Comparison of ENCODE assay signal across 20 cellular contexts in genomic region chr1:82628887-82629286, GRCh38.
A peak's percentile ranks its signal among the peaks of the same experiment; 100 is the strongest.
DNase-seq lines count a peak whose midpoint lies in the region; ATAC-seq, FAIRE-seq and TF ChIP-seq lines count a peak whose summit lies in the region.
"Had no signal": no experiment of that assay in that cellular context is flagged by ENCODE, and none has a peak within 500 bp of the region (broad histone marks: within the 10 kb centered on the region; RNA-seq: fewer than 3 reads in every experiment).

No MANE protein-coding gene starts in this region.

- FAIRE-seq in GM12878 (lab: Jason Lieb, UNC), result no peak
- FAIRE-seq: A549, G401.6, GM19239 had no signal

- H3K27ac ChIP-seq in OCI-LY3 (ENCODE audit: low read length), result peak overlapping the region; percentile 62
- H3K27ac ChIP-seq in GM12878 (ENCODE audit: control insufficient read depth, insufficient read depth), result no peak overlapping the region
- H3K27ac ChIP-seq: A549 had no signal

- CTCF ChIA-PET in GM12878 (lab: Yijun Ruan, JAX), result interaction anchor here (0.6 kb wide), 1 partner anchor 25 kb away, joined by 3 read pairs; no protein-coding TSS in a partner anchor

- H3K9me3 ChIP-seq in OCI-LY3 (ENCODE audit: insufficient read depth, low read length), result peaks cover 12% of the 10 kb centered on the region; the same call in 1 of the 2 replicates
- no peaks in the 10 kb centered on the region for H3K9me3 ChIP-seq in GM12878 (replicated peaks; ENCODE audit: control insufficient read depth, insufficient read depth, low read length)
- H3K9me3 ChIP-seq: A549, Caco-2 had no signal

- no peak overlapping the region for H2AFZ ChIP-seq in OCI-LY3 (ENCODE audit: low read depth, low read length)
- H2AFZ ChIP-seq in GM12878 (ENCODE audit: control insufficient read depth, low read depth, low read length), result no peak overlapping the region
- H2AFZ ChIP-seq: GM23338 had no signal

- peaks cover 22% of the 10 kb centered on the region for H3K4me1 ChIP-seq in OCI-LY3 (ENCODE audit: low read length)
- H3K4me1 ChIP-seq in GM12878 (ENCODE audit: control insufficient read depth, insufficient read depth, low read length), result no peaks in the 10 kb centered on the region
- H3K4me1 ChIP-seq: A549, Caco-2 had no signal

- in situ Hi-C loops in GM12878 (cut with MboI), result no loop called here

- TF ChIP-seq RAD21 in GM12878 (IDR thresholded peaks at IDR 0.05; ENCODE audit: insufficient read depth, low read depth, low read length), result no peak

- H3K79me2 ChIP-seq in OCI-LY3 (ENCODE audit: low read length), result no peaks in the 10 kb centered on the region
- H3K79me2 ChIP-seq in GM12878 (ENCODE audit: control insufficient read depth, insufficient read depth, low read length), result no peaks in the 10 kb centered on the region

- WGBS in GM12878 (ENCODE audit: insufficient coverage, insufficient replicate concordance, low lambda C conversion rate, missing lambda C conversion rate), result 7% methylated on average over 2 of the region's 2 CpGs

- H3K36me3 ChIP-seq in OCI-LY3 (replicated peaks; ENCODE audit: low read depth, low read length) (peaks cover 8% of the 10 kb centered on the region), GM12878 (ENCODE audit: control insufficient read depth in 2 of 2, insufficient read depth in 2 of 2, low read length in 1 of 2) (no peaks in the 10 kb centered on the region)

- no peak for TF ChIP-seq CTCF in OCI-LY3 (IDR thresholded peaks at IDR 0.05; ENCODE audit: low read depth, low read length)
- no peak for TF ChIP-seq CTCF in GM12878 (IDR thresholded peaks at IDR 0.05 in 2 of 3, conservative IDR thresholded peaks at IDR 0.05 in 1 of 3; ENCODE audit: control insufficient read depth in 2 of 3, extremely low read depth in 1 of 3, insufficient read depth in 1 of 3, low read depth in 3 of 3, low read length in 3 of 3)

- POLR2A ChIA-PET in GM12878 (lab: Charles Lee), result no interaction called here

- DNase-seq in GM12878 (ENCODE audit: low read depth, low spot score), result no peak
- DNase-seq in NCI-H1105 treated with DMSO at 0.1 percent for 48 hours (lab: John Stamatoyannopoulos, UW), result no peak
- DNase-seq in activated CD4-positive, CD25-positive, alpha-beta regulatory T cell (lab: John Stamatoyannopoulos, UW), result no peak
- no peak for DNase-seq in effector CD4-positive, alpha-beta T cell
- DNase-seq: 8988T; ACHN; C1 segment of cervical spinal cord; Caco-2; CD4-positive, alpha-beta memory T cell; DMS153; DND-41; H9 had no signal

- no peak for TF ChIP-seq POLR2A in GM12878 (IDR thresholded peaks at IDR 0.05; ENCODE audit: low read depth, low read length)

- H3K4me2 ChIP-seq in OCI-LY3 (ENCODE audit: low read length) (peak overlapping the region; percentile 19), GM12878 (ENCODE audit: control insufficient read depth, insufficient read depth) (no peak overlapping the region)
- H3K4me2 ChIP-seq: A549, GM23338 had no signal

- no peak overlapping the region for H3K4me3 ChIP-seq in OCI-LY3 (ENCODE audit: low read length)
- H3K4me3 ChIP-seq in GM12878, result no peak overlapping the region
- H3K4me3 ChIP-seq: A549, GM23338 had no signal

- intact Hi-C loops in GM12878 (cut with micrococcal nuclease; ENCODE audit: unreplicated experiment), result no loop called here

- SMC1A ChIA-PET in GM12878 (lab: Charles Lee; ENCODE audit: uncharacterized antibody, unreplicated experiment), result interaction anchor here (1.3 kb wide), 1 partner anchor 477 kb away, joined by 3 read pairs; no protein-coding TSS in a partner anchor

- no peaks in the 10 kb centered on the region for H4K20me1 ChIP-seq in OCI-LY3 (ENCODE audit: insufficient read depth, low read length)
- no peaks in the 10 kb centered on the region for H4K20me1 ChIP-seq in GM12878 (ENCODE audit: control insufficient read depth, insufficient read depth)

- TF ChIP-seq EP300 in GM12878 (IDR thresholded peaks at IDR 0.05; ENCODE audit: borderline replicate concordance in 1 of 2, control insufficient read depth in 1 of 2, low read depth in 2 of 2, low read length in 2 of 2), result peak; percentile 18 to 44; a peak in 2 of 4 replicates

- RAD21 ChIA-PET in GM12878 (lab: Charles Lee; ENCODE audit: unreplicated experiment), result no interaction called here

- no TSS peak for BruUV-seq in GM12878 (replicated peaks; lab: Mats Ljungman, UMichigan)

- ATAC-seq in HG02973 (IDR thresholded peaks at IDR 0.05; ENCODE audit: unreplicated experiment), result peak; percentile 63
- peak; percentile 96 for ATAC-seq in GM12878
- no peak for ATAC-seq in HG02870 (IDR thresholded peaks at IDR 0.05; ENCODE audit: unreplicated experiment)
- ATAC-seq: A549, GM23338, HCT116 had no signal

- H3K9ac ChIP-seq in OCI-LY3 (ENCODE audit: low read length) (no peak overlapping the region), GM12878 (ENCODE audit: control insufficient read depth, insufficient read depth, low read length) (no peak overlapping the region)

- H3K27me3 ChIP-seq in OCI-LY3 (ENCODE audit: low read depth, low read length), result no peaks in the 10 kb centered on the region
- no peaks in the 10 kb centered on the region for H3K27me3 ChIP-seq in GM12878 (replicated peaks in 1 of 2; ENCODE audit: control insufficient read depth in 2 of 2, insufficient read depth in 2 of 2, low read length in 1 of 2)

TF ChIP-seq in GM12878, 131 proteins besides CTCF, POLR2A, EP300 and RAD21 (continues in another document):
- TF ChIP-seq FOXM1 (IDR thresholded peaks at IDR 0.05; ENCODE audit: low read depth, low read length), result peak; percentile 65; the same call in 1 of the 2 replicates
- peak in 1 of 2 experiments; percentile 28; a peak in 1 of 4 replicates for TF ChIP-seq BHLHE40 (IDR thresholded peaks at IDR 0.05; ENCODE audit: borderline replicate concordance in 1 of 2, low read depth in 2 of 2, low read length in 1 of 2)
- no peak for TF ChIP-seq ZBTB40 (IDR thresholded peaks at IDR 0.05; ENCODE audit: borderline replicate concordance)
- no peak for TF ChIP-seq IRF3 (IDR thresholded peaks at IDR 0.05)
- TF ChIP-seq CREB1 (IDR thresholded peaks at IDR 0.05; ENCODE audit: low read depth), result peak; percentile 58; the same call in 1 of the 2 replicates
- 0 out of 2 replicates have a peak, but pooled peaks have one; percentile 26 for TF ChIP-seq MTA2 (IDR thresholded peaks at IDR 0.05; ENCODE audit: low read depth)
- no peak for TF ChIP-seq SP1 (IDR thresholded peaks at IDR 0.05; ENCODE audit: low read depth, low read length)
- TF ChIP-seq ATF7 (IDR thresholded peaks at IDR 0.05; ENCODE audit: low read depth), result peak; percentile 79
- TF ChIP-seq ATF2 (IDR thresholded peaks at IDR 0.05; ENCODE audit: low read length), result no peak
- no peak for TF ChIP-seq NBN (IDR thresholded peaks at IDR 0.05)
- TF ChIP-seq RUNX3 (IDR thresholded peaks at IDR 0.05; ENCODE audit: low read length), result peak; percentile 17; the same call in 1 of the 2 replicates
